In the genomic region with DNA sequence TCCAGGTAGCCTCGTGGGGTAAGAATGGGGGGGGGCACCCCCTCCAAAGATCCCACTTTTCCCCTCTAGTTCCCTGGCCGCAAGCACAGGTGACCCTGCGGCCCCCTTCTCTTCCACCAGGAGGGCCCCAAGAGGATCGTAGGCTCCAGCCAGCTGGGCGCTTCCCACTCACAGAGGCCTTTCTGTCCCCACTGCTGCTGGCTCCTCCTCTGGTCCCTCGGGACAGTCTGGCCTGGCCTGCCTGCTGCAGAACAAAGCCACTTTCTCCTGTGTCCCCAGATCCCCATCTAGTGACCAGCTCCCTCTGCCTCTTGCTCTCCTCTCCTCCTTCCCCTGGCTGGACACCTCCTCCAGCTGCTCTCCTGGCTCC, we compare ENCODE assay signal across 7 cellular contexts. TPM values are rescaled to one million over a fixed set of nuclear protein-coding genes. Genes with fewer than 3 reads are reported as not detected.
DNase-seq lines count a peak whose midpoint lies in the region; ATAC-seq and TF ChIP-seq lines count a peak whose summit lies in the region.

No MANE protein-coding gene starts in this region.

- H4K12ac ChIP-seq in trophoblast cell (ENCODE audit: low read depth, low read length): peak overlapping the region; percentile 0

- DNase-seq in GM12864 (ENCODE audit: low read depth) (no peak), T-helper 17 cell (no peak), globus pallidus (ENCODE audit: low spot score) (peak; percentile 97), trophoblast cell (no peak), SHP77 treated with DMSO at 0.1 percent for 48 hours (lab: John Stamatoyannopoulos, UW) (no peak), GM19240 (ENCODE audit: insufficient read length, low spot score) (no peak)

- no peak overlapping the region for H2BK5ac ChIP-seq in trophoblast cell (ENCODE audit: low read depth, low read length, poor library complexity)

- no peak overlapping the region for H3K27ac ChIP-seq in trophoblast cell (ENCODE audit: low read depth, low read length)

- peaks cover 10 to 18% of the 10 kb centered on the region in 2 experiments for H3K4me1 ChIP-seq in trophoblast cell (ENCODE audit: control insufficient read depth in 1 of 2, insufficient read depth in 2 of 2, low read length in 2 of 2)

- peak overlapping the region; percentile 57 for H4K8ac ChIP-seq in trophoblast cell (ENCODE audit: low read depth, low read length)

- H3K4me3 ChIP-seq in GM12864 (ENCODE audit: low read depth, low read length): peak overlapping the region; percentile 77
- no peak overlapping the region for H3K4me3 ChIP-seq in trophoblast cell (ENCODE audit: low read depth, low read length)

- TF ChIP-seq CTCF in GM12864 (IDR thresholded peaks at IDR 0.05; ENCODE audit: low read depth, low read length, missing control alignments): no peak

- H4K91ac ChIP-seq in trophoblast cell (ENCODE audit: low read depth, low read length): peak overlapping the region; percentile 7

- no CpG with 5 or more reads among the region's 6 CpGs for WGBS in trophoblast cell (ENCODE audit: extremely low coverage, insufficient coverage, insufficient read length)

- H3K23ac ChIP-seq in trophoblast cell (ENCODE audit: low read length): no peak overlapping the region

- H3K36me3 ChIP-seq in trophoblast cell (ENCODE audit: control insufficient read depth in 1 of 2, insufficient read depth in 2 of 2, low read length in 2 of 2): no peaks in the 10 kb centered on the region

- no peak overlapping the region for H2BK120ac ChIP-seq in trophoblast cell (ENCODE audit: insufficient read depth, low read length, poor library complexity)

- no peak overlapping the region for H3K4ac ChIP-seq in trophoblast cell (ENCODE audit: low read depth, low read length)

- H3K9me3 ChIP-seq in T-helper 17 cell (ENCODE audit: control insufficient read depth, low read length, poor library complexity, severe bottlenecking) (no peaks in the 10 kb centered on the region), trophoblast cell (ENCODE audit: insufficient read depth, low read depth, low read length) (no peaks in the 10 kb centered on the region)

- no peak overlapping the region for H2AK5ac ChIP-seq in trophoblast cell (ENCODE audit: low read length)

- H3K9ac ChIP-seq in trophoblast cell (ENCODE audit: low read length): no peak overlapping the region

- no peak overlapping the region for H3K18ac ChIP-seq in trophoblast cell (ENCODE audit: low read length)

- peak overlapping the region; percentile 82 for H3K4me2 ChIP-seq in trophoblast cell (ENCODE audit: low read length)

- H3K4me1 Mint-ChIP-seq in T-helper 17 cell: peaks cover 11% of the 10 kb centered on the region

- peak overlapping the region; percentile 14 for H2BK12ac ChIP-seq in trophoblast cell (ENCODE audit: low read length)

- H3K79me2 ChIP-seq in trophoblast cell (ENCODE audit: control insufficient read depth, insufficient read depth, low read length, poor library complexity): no peaks in the 10 kb centered on the region

- no peaks in the 10 kb centered on the region for H3K36me3 Mint-ChIP-seq in T-helper 17 cell (ENCODE audit: low read depth)

- peak; percentile 2 for ATAC-seq in HG03139 (IDR thresholded peaks at IDR 0.05; ENCODE audit: unreplicated experiment)
- ATAC-seq in T-helper 17 cell: no peak

- peaks cover 2% of the 10 kb centered on the region for H3K79me1 ChIP-seq in trophoblast cell (ENCODE audit: low read length)

- no peaks in the 10 kb centered on the region for H3K27me3 ChIP-seq in trophoblast cell (ENCODE audit: insufficient read depth, low read length)

- H3K14ac ChIP-seq in trophoblast cell (ENCODE audit: low read length): peak overlapping the region; percentile 12

- no peak overlapping the region for H2AFZ ChIP-seq in trophoblast cell (ENCODE audit: insufficient read depth, low read length, poor library complexity)

- peaks cover 5% of the 10 kb centered on the region for H3K27me3 Mint-ChIP-seq in T-helper 17 cell

- peak overlapping the region; percentile 84 for H3K4me3 Mint-ChIP-seq in T-helper 17 cell

- H3K27ac Mint-ChIP-seq in T-helper 17 cell: peak overlapping the region; percentile 32

RNA-seq across cellular contexts. Expression of a gene that starts 0.5 kb away (rescaled TPM):
- under 1 TPM; 0.27 to 0.39 TPM for total RNA-seq in T-helper 17 cell
- 9.0 and 9.1 TPM in 2 replicates for polyA plus RNA-seq in trophoblast cell (2013)

RNA-seq across cellular contexts. Expression of a gene that starts 6.4 kb away (rescaled TPM):
- 10 to 100 TPM in 1 of 2 donors, 1 to 10 TPM in 1; 9.3 to 10.2 TPM for total RNA-seq in T-helper 17 cell
- polyA plus RNA-seq in trophoblast cell (2013): 5.1 and 5.5 TPM in 2 replicates

RNA-seq across cellular contexts. Expression of a gene that starts 15.9 kb away (rescaled TPM):
- 10 to 100 TPM; 62.0 to 62.3 TPM for total RNA-seq in T-helper 17 cell
- polyA plus RNA-seq in trophoblast cell (2013): 36.5 and 37.4 TPM in 2 replicates

RNA-seq across cellular contexts. Expression of a gene that starts 17.0 kb away (rescaled TPM):
- under 1 TPM in 1 of 2 donors, not detected in 1; 0.20 TPM for total RNA-seq in T-helper 17 cell
- polyA plus RNA-seq in trophoblast cell (2013): 1.2 TPM in 2 replicates

RNA-seq across cellular contexts. Expression of a gene that starts 24.9 kb away (rescaled TPM):
- total RNA-seq in T-helper 17 cell: 100 to 1,000 TPM; 139 to 202 TPM
- polyA plus RNA-seq in trophoblast cell (2013): 3.7 and 4.7 TPM in 2 replicates
